21 cellular contexts compared by ENCODE assay signal in genomic region chr9:79166005-79166404, GRCh38.
DNase-seq lines count a peak whose midpoint lies in the region; FAIRE-seq and TF ChIP-seq lines count a peak whose summit lies in the region.
"Had no signal": no experiment of that assay in that cellular context is flagged by ENCODE, and none has a peak within 500 bp of the region (broad histone marks: within the 10 kb centered on the region; RNA-seq: fewer than 3 reads in every experiment).

No MANE protein-coding gene starts in this region.

- H3K9me3 ChIP-seq in BE2C (no peaks in the 10 kb centered on the region), neuronal stem cell (replicated peaks in 1 of 2; ENCODE audit: control insufficient read depth in 2 of 2, insufficient read depth in 1 of 2, low read depth in 1 of 2, low read length in 2 of 2) (no peaks in the 10 kb centered on the region)
- H3K9me3 ChIP-seq: gastrocnemius medialis, right lobe of liver had no signal

- TF ChIP-seq CTCF in BE2C (IDR thresholded peaks at IDR 0.05; ENCODE audit: low read depth, low read length) (no peak), bronchial epithelial cell (IDR thresholded peaks at IDR 0.05; ENCODE audit: insufficient read depth, low read length, severe bottlenecking) (no peak), mesothelial cell of epicardium (IDR thresholded peaks at IDR 0.05; ENCODE audit: unreplicated experiment) (no peak)

- no CpG with 5 or more reads among the region's 3 CpGs for WGBS in neuronal stem cell (ENCODE audit: extremely low coverage in 2 of 2, insufficient read length in 2 of 2, insufficient replicate concordance in 1 of 2), 2 donors

- H3K36me3 ChIP-seq in BE2C (no peaks in the 10 kb centered on the region), bronchial epithelial cell (ENCODE audit: control insufficient read depth, insufficient read depth, low read length) (no peaks in the 10 kb centered on the region), neuronal stem cell (replicated peaks in 1 of 2; ENCODE audit: control insufficient read depth in 2 of 2, insufficient read depth in 2 of 2, low read length in 2 of 2) (no peaks in the 10 kb centered on the region)
- H3K36me3 ChIP-seq: brain microvascular endothelial cell, gastrocnemius medialis, right lobe of liver, tibial nerve had no signal

- H3K36me3 Mint-ChIP-seq in mesothelial cell of epicardium = peaks cover 3% of the 10 kb centered on the region
- H3K36me3 Mint-ChIP-seq: activated naive CD4-positive, alpha-beta T cell treated with anti-CD3 and anti-CD28 coated beads, Interleukin-2, amount 10 ng/mL, durations not matched to agents 7 days and 5 days; T-cell; WTC11 had no signal

- H3K9me3 Mint-ChIP-seq in mesothelial cell of epicardium = peaks cover 14% of the 10 kb centered on the region
- H3K9me3 Mint-ChIP-seq: activated naive CD4-positive, alpha-beta T cell treated with anti-CD3 and anti-CD28 coated beads, Interleukin-2, amount 10 ng/mL, durations not matched to agents 7 days and 5 days; T-cell had no signal

- H3K23ac ChIP-seq in neuronal stem cell (ENCODE audit: low read depth, low read length, poor library complexity) = no peak overlapping the region

- FAIRE-seq in bronchial epithelial cell (lab: Jason Lieb, UNC) = no peak

- no peaks in the 10 kb centered on the region for H3K27me3 ChIP-seq in BE2C
- H3K27me3 ChIP-seq in bronchial epithelial cell (ENCODE audit: control insufficient read depth, insufficient read depth, low read length) = no peaks in the 10 kb centered on the region
- no peaks in the 10 kb centered on the region for H3K27me3 ChIP-seq in neuronal stem cell (ENCODE audit: control insufficient read depth in 3 of 3, insufficient read depth in 3 of 3, low read depth in 1 of 3, low read length in 3 of 3)
- H3K27me3 ChIP-seq: brain microvascular endothelial cell, gastrocnemius medialis, right lobe of liver, tibial nerve had no signal

- peaks cover 19% of the 10 kb centered on the region for H3K27me3 Mint-ChIP-seq in mesothelial cell of epicardium (ENCODE audit: low read depth)

- H3K4me1 ChIP-seq in BE2C (peaks cover 5% of the 10 kb centered on the region), neuronal stem cell (ENCODE audit: control insufficient read depth in 2 of 2, insufficient read depth in 1 of 2, low read depth in 1 of 2, low read length in 2 of 2) (peaks cover 0 to 5% of the 10 kb centered on the region in 2 donors)
- H3K4me1 ChIP-seq: gastrocnemius medialis, right lobe of liver, tibial nerve had no signal

- H3K4me3 ChIP-seq in BE2C (ENCODE audit: low read depth, low read length) (no peak overlapping the region), bronchial epithelial cell (ENCODE audit: low read depth, low read length) (no peak overlapping the region), neuronal stem cell (ENCODE audit: low read length in 2 of 2) (no peak overlapping the region)
- H3K4me3 ChIP-seq: gastrocnemius medialis, right lobe of liver, tibial nerve had no signal

- no peak overlapping the region for H3K4me3 Mint-ChIP-seq in mesothelial cell of epicardium
- H3K4me3 Mint-ChIP-seq: activated naive CD4-positive, alpha-beta T cell treated with anti-CD3 and anti-CD28 coated beads, Interleukin-2, amount 10 ng/mL, durations not matched to agents 7 days and 5 days; neural crest cell; T-cell; WTC11 had no signal

- peak; percentile 15 for DNase-seq in BE2C
- no peak for DNase-seq in HEK293T (ENCODE audit: extremely low spot score)
- peak; percentile 11 for DNase-seq in bronchial epithelial cell (ENCODE audit: low read depth)
- no peak for DNase-seq in mesothelial cell of epicardium (ENCODE audit: low spot score in 2 of 2, unreplicated experiment in 2 of 2)
- DNase-seq in COLO829 (ENCODE audit: low spot score) = no peak
- no peak for DNase-seq in NCI-H82 treated with DMSO at 0.1 percent for 48 hours (lab: John Stamatoyannopoulos, UW; ENCODE audit: unreplicated experiment)
- DNase-seq in activated CD8-positive, alpha-beta memory T cell treated with anti-CD3 and anti-CD28 coated beads, Interleukin-2, amount 50 U/mL, for 4 hours = no peak
- no peak for DNase-seq in neuronal stem cell (ENCODE audit: low spot score)
- DNase-seq: activated naive CD4-positive, alpha-beta T cell treated with anti-CD3 and anti-CD28 coated beads, Interleukin-2, amount 10 ng/mL, durations not matched to agents 7 days and 5 days; brain microvascular endothelial cell; effector CD8-positive, alpha-beta T cell; gastrocnemius medialis; KG1; NCI-H1436 treated with DMSO at 0.1 percent for 48 hours; NCI-H510A; right lobe of liver; stimulated activated CD4-positive, alpha-beta T cell treated with anti-CD3 and anti-CD28 coated beads, Interleukin-4, amount 100 ng/mL, for 4 hours; T-cell had no signal

- peaks cover 28% of the 10 kb centered on the region for H3K4me1 Mint-ChIP-seq in mesothelial cell of epicardium
- H3K4me1 Mint-ChIP-seq: activated naive CD4-positive, alpha-beta T cell treated with anti-CD3 and anti-CD28 coated beads, Interleukin-2, amount 10 ng/mL, durations not matched to agents 7 days and 5 days; WTC11 had no signal

- no peak overlapping the region for H3K9ac ChIP-seq in neuronal stem cell (ENCODE audit: low read depth, low read length, poor library complexity)

- POLR2A ChIA-PET in HEK293T (lab: Yijun Ruan, JAX) = no interaction called here

- no peak overlapping the region for H3K4ac ChIP-seq in neuronal stem cell (ENCODE audit: low read length)

- no peak overlapping the region for H2AK5ac ChIP-seq in neuronal stem cell (ENCODE audit: low read depth, low read length)

- H3K79me1 ChIP-seq in neuronal stem cell (ENCODE audit: low read depth, low read length) = no peaks in the 10 kb centered on the region

- no peak overlapping the region for H3K18ac ChIP-seq in neuronal stem cell (ENCODE audit: low read length)

- no peak overlapping the region for H3K27ac ChIP-seq in neuronal stem cell (replicated peaks; ENCODE audit: low read length)
- H3K27ac ChIP-seq: brain microvascular endothelial cell, gastrocnemius medialis, right lobe of liver, tibial nerve had no signal

- H2BK5ac ChIP-seq in neuronal stem cell (ENCODE audit: low read length) = no peak overlapping the region

- H3K27ac Mint-ChIP-seq in mesothelial cell of epicardium = peak overlapping the region; percentile 68
- H3K27ac Mint-ChIP-seq: activated naive CD4-positive, alpha-beta T cell treated with anti-CD3 and anti-CD28 coated beads, Interleukin-2, amount 10 ng/mL, durations not matched to agents 7 days and 5 days; T-cell; WTC11 had no signal

- no peak overlapping the region for H4K8ac ChIP-seq in neuronal stem cell (ENCODE audit: low read depth, low read length)

- H4K91ac ChIP-seq in neuronal stem cell (ENCODE audit: low read depth, low read length, poor library complexity) = no peak overlapping the region

- H2AFZ ChIP-seq in neuronal stem cell (ENCODE audit: low read length) = no peak overlapping the region

- no peak overlapping the region for H2BK15ac ChIP-seq in neuronal stem cell (ENCODE audit: low read length)

- H2BK12ac ChIP-seq in neuronal stem cell (ENCODE audit: low read length) = no peak overlapping the region

- CTCF ChIA-PET in HEK293T (lab: Yijun Ruan, JAX) = interaction anchor here (1.2 kb wide), 1 partner anchor 11 kb away, joined by 3 read pairs; no protein-coding TSS in a partner anchor

- H2BK120ac ChIP-seq in neuronal stem cell (ENCODE audit: low read depth, low read length) = no peak overlapping the region

- H3K14ac ChIP-seq in neuronal stem cell (ENCODE audit: low read length) = no peak overlapping the region

- H3K4me2 ChIP-seq in neuronal stem cell (ENCODE audit: insufficient read depth, low read length, poor library complexity, severe bottlenecking) = no peak overlapping the region

TF ChIP-seq in HEK293T, 16 proteins besides CTCF, POLR2A, EP300 and RAD21:
- no peak for TF ChIP-seq HDGF (IDR thresholded peaks at IDR 0.05; ENCODE audit: borderline replicate concordance)
- TF ChIP-seq PKNOX1 (IDR thresholded peaks at IDR 0.05) = peak; percentile 79
- TF ChIP-seq LEF1 (IDR thresholded peaks at IDR 0.05; ENCODE audit: borderline replicate concordance) = no peak
- TF ChIP-seq FOXK2 (IDR thresholded peaks at IDR 0.05) = no peak
- no peak for TF ChIP-seq BHLHE40 (IDR thresholded peaks at IDR 0.05; ENCODE audit: borderline replicate concordance)
- no peak for TF ChIP-seq ELF4 (IDR thresholded peaks at IDR 0.05)
- TF ChIP-seq SP1 (IDR thresholded peaks at IDR 0.05) = no peak

Comparison
In these comparisons a context has a peak if more than half of its experiments do, and no peak if none do; other contexts are left out.
1. DNase-seq: peak in BE2C (single experiment) and bronchial epithelial cell (single experiment); none in HEK293T (single experiment), mesothelial cell of epicardium (0 of 2), COLO829 (single experiment), NCI-H82 treated with DMSO at 0.1 percent for 48 hours (single experiment), activated CD8-positive, alpha-beta memory T cell treated with anti-CD3 and anti-CD28 coated beads, Interleukin-2, amount 50 U/mL, for 4 hours (single experiment) and neuronal stem cell (single experiment).